9 cellular contexts compared by ENCODE assay signal in genomic region chr11:95092549-95093324, GRCh38. TPM values are rescaled to one million over a fixed set of nuclear protein-coding genes. Genes with fewer than 3 reads are reported as not detected.
DNase-seq lines count a peak whose midpoint lies in the region; ATAC-seq and TF ChIP-seq lines count a peak whose summit lies in the region.
"Had no signal": no experiment of that assay in that cellular context is flagged by ENCODE, and none has a peak within 500 bp of the region (broad histone marks: within the 10 kb centered on the region; RNA-seq: fewer than 3 reads in every experiment).

No MANE protein-coding gene starts in this region.

- H3K27me3 Mint-ChIP-seq in neural crest cell (ENCODE audit: low read depth): no peaks in the 10 kb centered on the region

- H3K4me1 ChIP-seq in RWPE2 (ENCODE audit: insufficient read depth, poor library complexity, severe bottlenecking): peaks cover 20% of the 10 kb centered on the region

- ATAC-seq in RWPE2 (ENCODE audit: low read depth) (peak; percentile 15; the same call in 2 of the 3 replicates), HG03175 (IDR thresholded peaks at IDR 0.05; ENCODE audit: unreplicated experiment) (no peak)

- H3K9me3 Mint-ChIP-seq in neural crest cell: no peaks in the 10 kb centered on the region

- H3K27me3 ChIP-seq in RWPE2 (ENCODE audit: insufficient read depth, poor library complexity, severe bottlenecking): no peaks in the 10 kb centered on the region

- no peaks in the 10 kb centered on the region for H3K9me3 ChIP-seq in RWPE2 (ENCODE audit: severe bottlenecking)

- no peak for DNase-seq in RWPE2 (ENCODE audit: low spot score)
- no peak for DNase-seq in coronary artery (ENCODE audit: low spot score)
- DNase-seq in neural crest cell (ENCODE audit: low read depth, low spot score): peak; percentile 11
- DNase-seq in NCI-H187 treated with DMSO at 0.1 percent for 48 hours (lab: John Stamatoyannopoulos, UW): no peak
- DNase-seq in activated CD4-positive, CD25-positive, alpha-beta regulatory T cell treated with anti-CD3 and anti-CD28 coated beads, Interleukin-2, amount 50 U/mL, for 72 hours: no peak

- no peaks in the 10 kb centered on the region for H3K36me3 ChIP-seq in RWPE2 (ENCODE audit: low read depth)

- TF ChIP-seq CTCF in 22Rv1 (IDR thresholded peaks at IDR 0.05) (peak; percentile 46), GM12875 (IDR thresholded peaks at IDR 0.05; ENCODE audit: borderline replicate concordance, insufficient read depth, low read depth, low read length) (peak; percentile 68), RWPE2 (IDR thresholded peaks at IDR 0.05; ENCODE audit: poor library complexity, severe bottlenecking) (peak; percentile 35), coronary artery (IDR thresholded peaks at IDR 0.05) (no peak), neural crest cell (conservative IDR thresholded peaks at IDR 0.05) (peak; percentile 63)

- H3K4me3 Mint-ChIP-seq in neural crest cell: peak overlapping the region; percentile 97

- H3K4me3 ChIP-seq in GM12875 (ENCODE audit: low read depth, low read length) (no peak overlapping the region), RWPE2 (ENCODE audit: severe bottlenecking) (no peak overlapping the region), coronary artery (peak overlapping the region; percentile 19)

- peaks cover 2% of the 10 kb centered on the region for H3K36me3 Mint-ChIP-seq in neural crest cell (ENCODE audit: low read depth)

- H3K27ac ChIP-seq in 22Rv1: no peak overlapping the region
- peak overlapping the region; percentile 6 for H3K27ac ChIP-seq in RWPE2 (ENCODE audit: poor library complexity, severe bottlenecking)
- H3K27ac ChIP-seq in coronary artery: peak overlapping the region in 1 of 2 donors; percentile 4

- no peak overlapping the region for H3K27ac Mint-ChIP-seq in neural crest cell (ENCODE audit: unreplicated experiment)

- peaks cover 54% of the 10 kb centered on the region for H3K4me1 Mint-ChIP-seq in neural crest cell

RNA-seq across cellular contexts. Expression of gene ENDOD1, which starts 3.1 kb away (rescaled TPM):
- total RNA-seq in neural crest cell: 12.3 and 12.5 TPM in 2 replicates

RNA-seq across cellular contexts. Expression of gene SRSF8, which starts 26.0 kb away (rescaled TPM):
- 32.5 and 40.4 TPM in 2 replicates for total RNA-seq in neural crest cell

RNA-seq across cellular contexts. Expression of gene KDM4F, which starts 43.5 kb away (rescaled TPM):
- not detected in 2 replicates for total RNA-seq in neural crest cell
- total RNA-seq: dermis microvascular lymphatic vessel endothelial cell had no signal
